In the genomic region with DNA sequence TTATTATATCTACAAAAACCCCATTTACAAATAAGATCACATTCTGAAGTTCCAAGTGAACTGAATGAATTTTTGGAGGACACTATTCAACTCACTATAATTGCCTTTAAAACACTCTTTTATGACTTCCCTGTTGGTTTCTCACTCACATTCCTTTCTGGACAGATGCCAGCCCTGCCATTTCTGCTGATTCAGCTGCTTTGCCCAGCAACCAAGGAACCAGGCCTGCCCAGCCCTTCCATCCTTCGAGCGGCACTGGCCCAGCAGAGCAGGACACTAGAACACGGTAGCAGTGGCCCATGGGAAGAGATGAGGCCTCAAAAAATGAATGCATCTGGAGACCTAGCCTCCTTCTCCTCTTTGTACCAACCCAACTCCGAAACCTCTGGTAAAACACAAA, we compare ENCODE assay signal across 1 cellular context. TPM values are rescaled to one million over a fixed set of nuclear protein-coding genes. Genes with fewer than 3 reads are reported as not detected.
"Had no signal": no experiment of that assay in that cellular context is flagged by ENCODE, and none has a peak within 500 bp of the region (broad histone marks: within the 10 kb centered on the region; RNA-seq: fewer than 3 reads in every experiment).

No MANE protein-coding gene starts in this region.

RNA-seq across cellular contexts. Expression of a gene that starts 50.5 kb away (rescaled TPM):
- polyA plus RNA-seq: IgD-negative memory B cell had no signal
